Comparison of ENCODE assay signal across 10 cellular contexts in genomic region chrX:20205927-20206708, GRCh38.
DNase-seq lines count a peak whose midpoint lies in the region; ATAC-seq, FAIRE-seq and TF ChIP-seq lines count a peak whose summit lies in the region.
"Had no signal": no experiment of that assay in that cellular context is flagged by ENCODE, and none has a peak within 500 bp of the region (broad histone marks: within the 10 kb centered on the region; RNA-seq: fewer than 3 reads in every experiment).

No MANE protein-coding gene starts in this region.

- no peak overlapping the region for H3K4ac ChIP-seq in H9 (ENCODE audit: low read depth, low read length)

- no peaks in the 10 kb centered on the region for H3K27me3 Mint-ChIP-seq in central memory CD8-positive, alpha-beta T cell
- H3K27me3 Mint-ChIP-seq in H9 (ENCODE audit: low read depth), result no peaks in the 10 kb centered on the region
- H3K27me3 Mint-ChIP-seq: brain had no signal

- H3K79me1 ChIP-seq in H9 (ENCODE audit: insufficient read depth, low read depth, low read length, poor library complexity, severe bottlenecking), result no peaks in the 10 kb centered on the region

- no peak overlapping the region for H2BK20ac ChIP-seq in H9 (ENCODE audit: low read depth, low read length, poor library complexity, severe bottlenecking)

- H3K14ac ChIP-seq in H9 (ENCODE audit: insufficient read depth, low read length), result no peak overlapping the region

- no peak overlapping the region for H3K4me2 ChIP-seq in H9 (ENCODE audit: insufficient read depth, insufficient read length, low read length)

- H3T11ph ChIP-seq in H9 (ENCODE audit: low read length), result no peak overlapping the region

- H3K56ac ChIP-seq in H9 (ENCODE audit: insufficient read length, low read depth, low read length), result no peak overlapping the region

- no peak overlapping the region for H3K9ac ChIP-seq in H9 (ENCODE audit: extremely low read depth, insufficient read length, low read length)

- peak; percentile 17 for DNase-seq in GM10266 (ENCODE audit: extremely low spot score)
- peak; percentile 3 for DNase-seq in GM19239 (ENCODE audit: insufficient read length, low spot score)
- DNase-seq in central memory CD8-positive, alpha-beta T cell (ENCODE audit: low spot score in 2 of 2), result no peak
- DNase-seq in MV-4-11 (lab: John Stamatoyannopoulos, UW), result no peak
- no peak for DNase-seq in activated CD4-positive, CD25-positive, alpha-beta regulatory T cell (lab: John Stamatoyannopoulos, UW)
- no peak for DNase-seq in H9
- no peak for DNase-seq in islet precursor cell
- DNase-seq: ovary had no signal

- no peaks in the 10 kb centered on the region for H4K20me1 ChIP-seq in H9 (ENCODE audit: control insufficient read depth, insufficient read depth, insufficient read length)

- H3K4me1 ChIP-seq in H9 (ENCODE audit: insufficient read depth, low read length), result no peaks in the 10 kb centered on the region

- no peak overlapping the region for H4K8ac ChIP-seq in H9 (replicated peaks; ENCODE audit: insufficient read length, low read depth, low read length)

- H2BK5ac ChIP-seq in H9 (ENCODE audit: insufficient read length, low read length), result no peak overlapping the region

- H2BK120ac ChIP-seq in H9 (ENCODE audit: low read depth, low read length, poor library complexity, severe bottlenecking), result no peak overlapping the region

- H4K91ac ChIP-seq in H9 (ENCODE audit: insufficient read length, low read depth, low read length), result no peak overlapping the region

- peak; percentile 5 for TF ChIP-seq CTCF in GM10266 (IDR thresholded peaks at IDR 0.05; ENCODE audit: control insufficient read depth, insufficient read depth, low read depth, missing control alignments)
- TF ChIP-seq CTCF in H9 (conservative IDR thresholded peaks at IDR 0.05), result no peak

- no peak overlapping the region for H3K23ac ChIP-seq in H9 (ENCODE audit: insufficient read length, low read depth, low read length)

- H3K9me3 ChIP-seq in H9 (ENCODE audit: control insufficient read depth, low read depth, low read length), result peaks cover 18% of the 10 kb centered on the region
- H3K9me3 ChIP-seq: ovary had no signal

- no peak overlapping the region for H2AK5ac ChIP-seq in H9 (ENCODE audit: insufficient read length, low read length)

- peaks cover 29% of the 10 kb centered on the region for H3K36me3 Mint-ChIP-seq in central memory CD8-positive, alpha-beta T cell (ENCODE audit: insufficient read depth)
- peaks cover 6 to 27% (median 11%) of the 10 kb centered on the region in 3 experiments for H3K36me3 Mint-ChIP-seq in H9 (ENCODE audit: insufficient read depth in 1 of 3, low read depth in 3 of 3)

- no peak overlapping the region for H4K5ac ChIP-seq in H9 (ENCODE audit: insufficient read length, low read depth, low read length)

- no peak overlapping the region for H2AFZ ChIP-seq in H9 (ENCODE audit: low read length)

- WGBS in H9 (ENCODE audit: extremely low coverage, insufficient read length, low lambda C conversion rate), result no CpG with 5 or more reads among the region's 4 CpGs

- H3K18ac ChIP-seq in H9 (ENCODE audit: insufficient read length, low read depth, low read length), result no peak overlapping the region

- peak overlapping the region; percentile 87 for H3K27ac Mint-ChIP-seq in central memory CD8-positive, alpha-beta T cell (ENCODE audit: low read depth)
- H3K27ac Mint-ChIP-seq in H9, result no peak overlapping the region
- H3K27ac Mint-ChIP-seq: brain had no signal

- no peaks in the 10 kb centered on the region for H3K23me2 ChIP-seq in H9 (ENCODE audit: insufficient read length, low read depth, low read length, poor library complexity, severe bottlenecking)

- no peak overlapping the region for H2BK12ac ChIP-seq in H9 (ENCODE audit: insufficient read length, low read depth, low read length)

- H3K4me3 Mint-ChIP-seq in central memory CD8-positive, alpha-beta T cell, result no peak overlapping the region
- no peak overlapping the region for H3K4me3 Mint-ChIP-seq in H9
- H3K4me3 Mint-ChIP-seq: brain had no signal

- no peak overlapping the region for H3K27ac ChIP-seq in H9 (ENCODE audit: insufficient read length, low read depth, low read length)
- H3K27ac ChIP-seq: ovary had no signal

- peak; percentile 96 for ATAC-seq in HG02981 (IDR thresholded peaks at IDR 0.05; ENCODE audit: unreplicated experiment)
- ATAC-seq in central memory CD8-positive, alpha-beta T cell (replicated peaks; ENCODE audit: extremely low read depth, poor library complexity, severe bottlenecking), result no peak

- peak; percentile 93 for FAIRE-seq in GM19239 (lab: Jason Lieb, UNC)

- no peaks in the 10 kb centered on the region for H3K27me3 ChIP-seq in H9 (ENCODE audit: insufficient read depth, low read length)
- H3K27me3 ChIP-seq: ovary had no signal

- no peaks in the 10 kb centered on the region for H3K9me3 Mint-ChIP-seq in central memory CD8-positive, alpha-beta T cell
- H3K9me3 Mint-ChIP-seq in H9, result peaks cover 51 to 60% of the 10 kb centered on the region in 2 experiments
- H3K9me3 Mint-ChIP-seq: brain had no signal

- H3K4me1 Mint-ChIP-seq in central memory CD8-positive, alpha-beta T cell, result peaks cover 40% of the 10 kb centered on the region
- H3K4me1 Mint-ChIP-seq in H9, result peaks cover 0 to 3% of the 10 kb centered on the region in 2 experiments; a peak in 1 of 4 replicates
- H3K4me1 Mint-ChIP-seq: brain had no signal

- H3K79me2 ChIP-seq in H9 (ENCODE audit: insufficient read depth, low read length), result no peaks in the 10 kb centered on the region

- no peak overlapping the region for H2BK15ac ChIP-seq in H9 (ENCODE audit: low read depth, low read length)

Comparison
In these comparisons a context has a peak if more than half of its experiments do, and no peak if none do; other contexts are left out.
1. DNase-seq: peak in GM10266 (single experiment) and GM19239 (single experiment); none in central memory CD8-positive, alpha-beta T cell (0 of 2), MV-4-11 (single experiment), activated CD4-positive, CD25-positive, alpha-beta regulatory T cell (0 of 4), H9 (single experiment) and islet precursor cell (single experiment).